ENCODE assay signal across 9 cellular contexts in the genomic region with DNA sequence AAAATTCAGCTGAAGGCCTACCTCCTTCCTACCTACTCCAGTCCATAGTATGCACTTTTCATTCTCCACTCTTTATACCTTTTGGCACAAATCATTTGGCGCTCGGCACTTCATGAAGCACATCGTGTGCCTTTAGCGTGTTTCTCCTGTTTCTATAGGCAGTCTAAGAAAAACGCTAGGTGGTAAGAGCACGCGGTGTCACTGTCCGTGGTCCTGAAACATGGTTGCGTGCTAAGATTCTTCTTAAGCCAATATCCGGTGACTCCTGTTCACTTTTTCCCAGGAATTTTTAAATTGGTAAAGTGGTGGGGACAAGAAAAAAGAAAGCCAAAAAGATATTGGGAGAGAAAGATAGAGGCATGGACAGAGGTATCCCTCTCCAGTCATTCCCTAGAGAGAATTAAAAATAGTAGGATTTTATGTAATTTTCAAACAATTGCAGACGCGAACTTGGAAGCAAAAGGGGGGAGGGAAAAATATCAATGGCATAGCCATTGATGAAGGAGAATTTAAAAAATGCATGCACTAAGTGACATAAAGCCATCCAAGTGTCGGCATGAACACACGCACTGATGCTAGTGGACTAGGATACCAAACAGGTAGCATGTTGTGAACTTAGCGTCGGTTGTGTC. TPM values are rescaled to one million over a fixed set of nuclear protein-coding genes. Genes with fewer than 3 reads are reported as not detected.
DNase-seq lines count a peak whose midpoint lies in the region; ATAC-seq and TF ChIP-seq lines count a peak whose summit lies in the region.
"Had no signal": no experiment of that assay in that cellular context is flagged by ENCODE, and none has a peak within 500 bp of the region (broad histone marks: within the 10 kb centered on the region; RNA-seq: fewer than 3 reads in every experiment).

No MANE protein-coding gene starts in this region.

- H3K4me3 ChIP-seq in right cardiac atrium (ENCODE audit: low read length) (no peak overlapping the region), right atrium auricular region (no peak overlapping the region), aorta (ENCODE audit: low read length in 2 of 2) (no peak overlapping the region)

- H3K36me3 ChIP-seq in right atrium auricular region = no peaks in the 10 kb centered on the region
- no peaks in the 10 kb centered on the region for H3K36me3 ChIP-seq in aorta (ENCODE audit: control insufficient read depth in 1 of 2, insufficient read depth in 2 of 2, low read length in 1 of 2)

- peaks cover 4% of the 10 kb centered on the region for H3K36me3 Mint-ChIP-seq in activated naive CD8-positive, alpha-beta T cell treated with anti-CD3 and anti-CD28 coated beads, Interleukin-2, amount 50 U/mL, for 24 hours (ENCODE audit: low read depth)
- H3K36me3 Mint-ChIP-seq: CD14-positive monocyte had no signal

- no peak overlapping the region for H3K4me3 Mint-ChIP-seq in activated naive CD8-positive, alpha-beta T cell treated with anti-CD3 and anti-CD28 coated beads, Interleukin-2, amount 50 U/mL, for 24 hours

- H3K27me3 ChIP-seq in right cardiac atrium (ENCODE audit: control insufficient read depth, insufficient read depth) = no peaks in the 10 kb centered on the region
- no peaks in the 10 kb centered on the region for H3K27me3 ChIP-seq in right atrium auricular region
- H3K27me3 ChIP-seq in aorta (ENCODE audit: control insufficient read depth in 1 of 2, insufficient read depth in 2 of 2, low read length in 1 of 2) = no peaks in the 10 kb centered on the region

- H3K9me3 Mint-ChIP-seq in activated naive CD8-positive, alpha-beta T cell treated with anti-CD3 and anti-CD28 coated beads, Interleukin-2, amount 50 U/mL, for 24 hours = peaks cover 15% of the 10 kb centered on the region

- peaks cover 3% of the 10 kb centered on the region for H3K4me1 Mint-ChIP-seq in activated naive CD8-positive, alpha-beta T cell treated with anti-CD3 and anti-CD28 coated beads, Interleukin-2, amount 50 U/mL, for 24 hours

- H3K9me3 ChIP-seq in right cardiac atrium (ENCODE audit: control insufficient read depth, low read length) (no peaks in the 10 kb centered on the region), right atrium auricular region (no peaks in the 10 kb centered on the region), aorta (ENCODE audit: control insufficient read depth, low read length) (no peaks in the 10 kb centered on the region)

- no peak overlapping the region for H3K27ac ChIP-seq in right cardiac atrium (ENCODE audit: low read length)
- H3K27ac ChIP-seq in right atrium auricular region = no peak overlapping the region
- no peak overlapping the region for H3K27ac ChIP-seq in aorta (ENCODE audit: low read depth in 1 of 2, low read length in 2 of 2)

- ATAC-seq in right cardiac atrium = no peak
- no peak for ATAC-seq in activated naive CD8-positive, alpha-beta T cell treated with anti-CD3 and anti-CD28 coated beads, Interleukin-2, amount 50 U/mL, for 24 hours
- ATAC-seq in aorta (ENCODE audit: low FRiP score) = peak; percentile 45
- ATAC-seq in HG03159 (IDR thresholded peaks at IDR 0.05; ENCODE audit: unreplicated experiment) = no peak

- no peak for TF ChIP-seq CTCF in right atrium auricular region (IDR thresholded peaks at IDR 0.05)

- WGBS in right cardiac atrium = 25% methylated on average over 16 of the region's 16 CpGs
- 17 to 21% methylated on average over 16 of the region's 16 CpGs for WGBS in aorta, 2 donors

- H3K27ac Mint-ChIP-seq in activated naive CD8-positive, alpha-beta T cell treated with anti-CD3 and anti-CD28 coated beads, Interleukin-2, amount 50 U/mL, for 24 hours = no peak overlapping the region

- intact Hi-C loops in right cardiac atrium (cut with DNase I) = no loop called here
- intact Hi-C loops in aorta (cut with DNase I) = no loop called here

- DNase-seq in right cardiac atrium (peak in 2 of 3 donors; percentile 17 to 35), right atrium auricular region (ENCODE audit: low spot score) (no peak), iPS-NIHi11 (ENCODE audit: low spot score) (peak; percentile 55), aorta (no peak), NCI-H1694 (lab: John Stamatoyannopoulos, UW) (no peak), NOMO-1 (lab: John Stamatoyannopoulos, UW; ENCODE audit: unreplicated experiment in 2 of 2) (no peak)
- peak; percentile 4 for DNase-seq in activated naive CD8-positive, alpha-beta T cell treated with anti-CD3 and anti-CD28 coated beads, Interleukin-2, amount 50 U/mL, for 24 hours

- H3K4me1 ChIP-seq in right cardiac atrium (ENCODE audit: control insufficient read depth, insufficient read depth, low read length) (no peaks in the 10 kb centered on the region), right atrium auricular region (peaks cover 0 to 11% of the 10 kb centered on the region in 2 donors), aorta (ENCODE audit: control insufficient read depth in 1 of 2, insufficient read depth in 2 of 2, low read length in 2 of 2) (no peaks in the 10 kb centered on the region)

- peaks cover 27% of the 10 kb centered on the region for H3K27me3 Mint-ChIP-seq in activated naive CD8-positive, alpha-beta T cell treated with anti-CD3 and anti-CD28 coated beads, Interleukin-2, amount 50 U/mL, for 24 hours

RNA-seq across cellular contexts. Expression of gene CTNNA2, which starts 1.4 kb away (rescaled TPM):
- total RNA-seq in right cardiac atrium (under 1 TPM in 3 of 4 donors, not detected in 1; 0.08 to 0.42 (median 0.09) TPM), right atrium auricular region (not detected), aorta (under 1 TPM in 1 of 2 donors, not detected in 1; 0.12 TPM)
- polyA plus RNA-seq in right cardiac atrium (0.14 TPM), aorta (under 1 TPM in 1 of 2 donors, not detected in 1; 0.05 TPM)
- polyA plus RNA-seq: CD14-positive monocyte had no signal

Comparison
In these comparisons a context has a peak if more than half of its experiments do, and no peak if none do; other contexts are left out.
1. DNase-seq: peak in right cardiac atrium (2 of 3), activated naive CD8-positive, alpha-beta T cell treated with anti-CD3 and anti-CD28 coated beads, Interleukin-2, amount 50 U/mL, for 24 hours (single experiment) and iPS-NIHi11 (single experiment); none in right atrium auricular region (single experiment), aorta (0 of 2), NCI-H1694 (single experiment) and NOMO-1 (0 of 2).